7 cellular contexts compared by ENCODE assay signal in genomic region chr1:39158330-39159086, GRCh38. TPM values are rescaled to one million over a fixed set of nuclear protein-coding genes. Genes with fewer than 3 reads are reported as not detected.
DNase-seq lines count a peak whose midpoint lies in the region; ATAC-seq, FAIRE-seq and TF ChIP-seq lines count a peak whose summit lies in the region.

No MANE protein-coding gene starts in this region.

- H3K4me3 ChIP-seq in hepatocyte: no peak overlapping the region
- H3K4me3 ChIP-seq in skeletal muscle tissue (ENCODE audit: low read length in 3 of 3): peak overlapping the region; percentile 5 to 8 (median 8)
- H3K4me3 ChIP-seq in HAP-1: no peak overlapping the region

- peaks cover 68% of the 10 kb centered on the region for H3K4me1 Mint-ChIP-seq in HFFc6 (ENCODE audit: low read depth)

- peak; percentile 63 for FAIRE-seq in RCC 7860 (lab: Jason Lieb, UNC)

- in situ Hi-C loops in HAP-1 (cut with MboI; ENCODE audit: low sequenced_read_pairs): no loop called here

- peak overlapping the region in 2 of 3 donors; percentile 22 to 35 for H3K9ac ChIP-seq in skeletal muscle tissue (ENCODE audit: low read depth in 1 of 3, low read length in 3 of 3)

- peaks cover 4% of the 10 kb centered on the region; the same call in 1 of the 2 replicates for H3K27me3 Mint-ChIP-seq in HFFc6 (ENCODE audit: insufficient read depth)

- no peak overlapping the region for H2AFZ ChIP-seq in hepatocyte

- H3K27ac ChIP-seq in hepatocyte (peak overlapping the region; percentile 97), skeletal muscle tissue (ENCODE audit: low read depth, low read length) (no peak overlapping the region)

- peaks cover 30% of the 10 kb centered on the region for H3K4me1 ChIP-seq in hepatocyte (ENCODE audit: insufficient read depth)
- peaks cover 35 to 43% (median 39%) of the 10 kb centered on the region in 3 donors for H3K4me1 ChIP-seq in skeletal muscle tissue (ENCODE audit: control insufficient read depth in 3 of 3, insufficient read depth in 3 of 3, low read length in 3 of 3)
- H3K4me1 ChIP-seq in HAP-1: no peaks in the 10 kb centered on the region; the same call in 1 of the 2 replicates

- 33% methylated on average over 11 of the region's 11 CpGs for WGBS in hepatocyte (ENCODE audit: low lambda C conversion rate, missing lambda C conversion rate)

- no peak for ATAC-seq in GM18520 (IDR thresholded peaks at IDR 0.05; ENCODE audit: unreplicated experiment)

- no peaks in the 10 kb centered on the region for H3K27me3 ChIP-seq in hepatocyte
- no peaks in the 10 kb centered on the region for H3K27me3 ChIP-seq in skeletal muscle tissue (ENCODE audit: control insufficient read depth in 3 of 3, insufficient read depth in 3 of 3, low read length in 3 of 3)
- peaks cover 5% of the 10 kb centered on the region; the same call in 1 of the 2 replicates for H3K27me3 ChIP-seq in HAP-1 (ENCODE audit: low read depth)

- peak overlapping the region; percentile 54 for H3K27ac Mint-ChIP-seq in HFFc6

- no peak for DNase-seq in HFFc6
- DNase-seq in RCC 7860 (ENCODE audit: low spot score): peak; percentile 83
- peak; percentile 92 for DNase-seq in hepatocyte (ENCODE audit: low spot score)
- no peak for DNase-seq in HAP-1 (ENCODE audit: low spot score in 2 of 2)
- no peak for DNase-seq in activated naive CD4-positive, alpha-beta T cell treated with anti-CD3 and anti-CD28 coated beads, Interleukin-2, amount 50 U/mL, for 16 hours

- H3K9me3 Mint-ChIP-seq in HFFc6: no peaks in the 10 kb centered on the region

- no peaks in the 10 kb centered on the region for H4K20me1 ChIP-seq in hepatocyte (ENCODE audit: insufficient read depth, poor library complexity, severe bottlenecking)

- peaks cover 9% of the 10 kb centered on the region for H3K36me3 Mint-ChIP-seq in HFFc6 (ENCODE audit: low read depth)

- no peaks in the 10 kb centered on the region for H3K9me2 ChIP-seq in hepatocyte (replicated peaks; ENCODE audit: insufficient read depth)

- H3K9me3 ChIP-seq in hepatocyte (ENCODE audit: low read depth) (no peaks in the 10 kb centered on the region), skeletal muscle tissue (ENCODE audit: control insufficient read depth in 3 of 3, low read length in 3 of 3) (no peaks in the 10 kb centered on the region), HAP-1 (no peaks in the 10 kb centered on the region)

- H3K4me2 ChIP-seq in hepatocyte: peak overlapping the region; percentile 71

- peaks cover 71% of the 10 kb centered on the region for H3K79me2 ChIP-seq in hepatocyte

- H3K36me3 ChIP-seq in hepatocyte (replicated peaks; ENCODE audit: insufficient read depth, low read depth): no peaks in the 10 kb centered on the region
- H3K36me3 ChIP-seq in skeletal muscle tissue (ENCODE audit: control insufficient read depth in 3 of 3, insufficient read depth in 3 of 3, low read length in 3 of 3): no peaks in the 10 kb centered on the region
- H3K36me3 ChIP-seq in HAP-1 (replicated peaks): no peaks in the 10 kb centered on the region

- peak overlapping the region; percentile 10; the same call in 1 of the 2 replicates for H3K4me3 Mint-ChIP-seq in HFFc6

- no peak for TF ChIP-seq CTCF in HFFc6 (IDR thresholded peaks at IDR 0.05)
- TF ChIP-seq CTCF in hepatocyte (IDR thresholded peaks at IDR 0.05; ENCODE audit: poor library complexity): no peak

RNA-seq across cellular contexts. Expression of gene MACF1, which starts 46.0 kb away (rescaled TPM):
- total RNA-seq in HFFc6 (2021; fragmentation: NEBNext Ultra II Directional; extraction: Animal tissue kit (Norgen Biotek cat#: 25700)): 100 to 1,000 TPM; 201 to 308 (median 223) TPM
- 136 TPM in 2 replicates for total RNA-seq in hepatocyte
- 47.1 and 60.1 TPM in 2 replicates for polyA plus RNA-seq in hepatocyte
- 226 TPM for total RNA-seq in skeletal muscle tissue

Comparison
In these comparisons a context has a peak if more than half of its experiments do, and no peak if none do; other contexts are left out.
1. DNase-seq: peak in RCC 7860 (single experiment) and hepatocyte (single experiment); none in HFFc6 (single experiment), HAP-1 (0 of 2) and activated naive CD4-positive, alpha-beta T cell treated with anti-CD3 and anti-CD28 coated beads, Interleukin-2, amount 50 U/mL, for 16 hours (single experiment).
2. H3K4me3 ChIP-seq: peak in skeletal muscle tissue (3 of 3); none in hepatocyte (single experiment) and HAP-1 (single experiment).